In genomic region chr1:182910143-182910542, GRCh38 we compare ENCODE assay signal across 25 cellular contexts. TPM values are rescaled to one million over a fixed set of nuclear protein-coding genes. Genes with fewer than 3 reads are reported as not detected.
A peak's percentile ranks its signal among the peaks of the same experiment; 100 is the strongest.
DNase-seq lines count a peak whose midpoint lies in the region; ATAC-seq and TF ChIP-seq lines count a peak whose summit lies in the region.
"Had no signal": no experiment of that assay in that cellular context is flagged by ENCODE, and none has a peak within 500 bp of the region (broad histone marks: within the 10 kb centered on the region; RNA-seq: fewer than 3 reads in every experiment).

No MANE protein-coding gene starts in this region.

- no peak overlapping the region for H2AK5ac ChIP-seq in trophoblast cell (ENCODE audit: low read length)

- H4K91ac ChIP-seq in trophoblast cell (ENCODE audit: low read depth, low read length): no peak overlapping the region

- H2BK120ac ChIP-seq in trophoblast cell (ENCODE audit: insufficient read depth, low read length, poor library complexity): no peak overlapping the region

- peak; percentile 37 for DNase-seq in NCI-H82 (lab: John Stamatoyannopoulos, UW)
- no peak for DNase-seq in NCI-H82 treated with DMSO at 0.1 percent for 48 hours (lab: John Stamatoyannopoulos, UW; ENCODE audit: unreplicated experiment)
- DNase-seq in NCI-H1105 treated with DMSO at 0.1 percent for 48 hours (lab: John Stamatoyannopoulos, UW): peak; percentile 54
- peak; percentile 4 to 41 for DNase-seq in trophoblast cell
- DNase-seq in natural killer cell treated with Interleukin-12 subunit alpha and Interleukin-12 subunit beta and Interleukin-15 and Interleukin-18, amount 100 ng/mL, for 72 hours (ENCODE audit: low spot score): no peak
- DNase-seq in effector memory CD4-positive, alpha-beta T cell: no peak
- DNase-seq in NCI-H345 (lab: John Stamatoyannopoulos, UW): no peak
- DNase-seq: activated CD4-positive, alpha-beta T cell treated with anti-CD3 and anti-CD28 coated beads, Interleukin-2, amount 50 U/mL, for 4 hours; activated CD8-positive, alpha-beta memory T cell treated with anti-CD3 and anti-CD28 coated beads, Interleukin-2, amount 50 U/mL, for 48 hours; activated effector memory CD4-positive, alpha-beta T cell treated with anti-CD3 and anti-CD28 coated beads, Interleukin-2, amount 50 U/mL, for 16 hours; activated naive CD8-positive, alpha-beta T cell treated with anti-CD3 and anti-CD28 coated beads, Interleukin-2, amount 50 U/mL, for 24 hours; CD4-positive, CD25-positive, alpha-beta regulatory T cell; mucosa of descending colon; NCI-H1694; stimulated activated CD4-positive, alpha-beta T cell treated with anti-CD3 and anti-CD28 coated beads, Interleukin-1b, Interleukin-23, amount 100 ng/mL, for 48 hours; stimulated activated naive CD4-positive, alpha-beta T cell; WERI-Rb-1 had no signal

- no peak overlapping the region for H3K4me3 ChIP-seq in trophoblast cell (ENCODE audit: low read depth, low read length)
- no peak overlapping the region for H3K4me3 ChIP-seq in effector memory CD4-positive, alpha-beta T cell (ENCODE audit: insufficient read depth, low read depth, low read length, poor library complexity, severe bottlenecking)
- H3K4me3 ChIP-seq: coronary artery, mucosa of descending colon, neural progenitor cell, prostate gland had no signal

- no peak overlapping the region for H3K27ac Mint-ChIP-seq in natural killer cell treated with Interleukin-12 subunit alpha and Interleukin-12 subunit beta and Interleukin-15 and Interleukin-18, amount 100 ng/mL, for 72 hours
- H3K27ac Mint-ChIP-seq: activated naive CD8-positive, alpha-beta T cell treated with anti-CD3 and anti-CD28 coated beads, Interleukin-2, amount 50 U/mL, for 24 hours; brain; CD4-positive, CD25-positive, alpha-beta regulatory T cell; neural progenitor cell had no signal

- no peak overlapping the region for H3K23ac ChIP-seq in trophoblast cell (ENCODE audit: low read length)

- no peaks in the 10 kb centered on the region for H3K4me1 ChIP-seq in trophoblast cell (ENCODE audit: control insufficient read depth in 1 of 2, insufficient read depth in 2 of 2, low read length in 2 of 2)
- H3K4me1 ChIP-seq in effector memory CD4-positive, alpha-beta T cell (ENCODE audit: control insufficient read depth, insufficient read depth, low read length, poor library complexity, severe bottlenecking): no peaks in the 10 kb centered on the region
- H3K4me1 ChIP-seq: neural progenitor cell, prostate gland had no signal

- H3K27ac ChIP-seq in VCaP: peak overlapping the region; percentile 32
- no peak overlapping the region for H3K27ac ChIP-seq in trophoblast cell (ENCODE audit: low read depth, low read length)
- no peak overlapping the region for H3K27ac ChIP-seq in effector memory CD4-positive, alpha-beta T cell (ENCODE audit: insufficient read depth, low read length, poor library complexity, severe bottlenecking)
- H3K27ac ChIP-seq: coronary artery, neural progenitor cell, prostate gland, WERI-Rb-1 had no signal

- H3K27me3 Mint-ChIP-seq in natural killer cell treated with Interleukin-12 subunit alpha and Interleukin-12 subunit beta and Interleukin-15 and Interleukin-18, amount 100 ng/mL, for 72 hours: peaks cover 9 to 18% of the 10 kb centered on the region in 2 donors

- no peaks in the 10 kb centered on the region for H3K36me3 Mint-ChIP-seq in natural killer cell treated with Interleukin-12 subunit alpha and Interleukin-12 subunit beta and Interleukin-15 and Interleukin-18, amount 100 ng/mL, for 72 hours
- H3K36me3 Mint-ChIP-seq: brain; CD4-positive, CD25-positive, alpha-beta regulatory T cell; neural progenitor cell had no signal

- H3K79me2 ChIP-seq in trophoblast cell (ENCODE audit: control insufficient read depth, insufficient read depth, low read length, poor library complexity): no peaks in the 10 kb centered on the region

- no peak overlapping the region for H4K8ac ChIP-seq in trophoblast cell (ENCODE audit: low read depth, low read length)

- no peaks in the 10 kb centered on the region for H3K79me1 ChIP-seq in trophoblast cell (ENCODE audit: low read length)

- no peak for TF ChIP-seq CTCF in VCaP (conservative IDR thresholded peaks at IDR 0.05)

- no peaks in the 10 kb centered on the region for H3K36me3 ChIP-seq in trophoblast cell (ENCODE audit: control insufficient read depth in 1 of 2, insufficient read depth in 2 of 2, low read length in 2 of 2)
- H3K36me3 ChIP-seq in effector memory CD4-positive, alpha-beta T cell (ENCODE audit: control insufficient read depth, insufficient read depth, low read length): no peaks in the 10 kb centered on the region
- H3K36me3 ChIP-seq: neural progenitor cell, prostate gland, WERI-Rb-1 had no signal

- H2BK12ac ChIP-seq in trophoblast cell (ENCODE audit: low read length): no peak overlapping the region

- no peaks in the 10 kb centered on the region for H3K9me3 ChIP-seq in trophoblast cell (ENCODE audit: insufficient read depth, low read depth, low read length)
- no peaks in the 10 kb centered on the region for H3K9me3 ChIP-seq in effector memory CD4-positive, alpha-beta T cell (ENCODE audit: control insufficient read depth, low read length)
- H3K9me3 ChIP-seq: mucosa of descending colon, prostate gland had no signal

- no peak overlapping the region for H3K18ac ChIP-seq in trophoblast cell (ENCODE audit: low read length)

- no peak overlapping the region for H3K14ac ChIP-seq in trophoblast cell (ENCODE audit: low read length)

- H4K12ac ChIP-seq in trophoblast cell (ENCODE audit: low read depth, low read length): no peak overlapping the region

- no CpG with 5 or more reads among the region's 1 CpG for WGBS in trophoblast cell (ENCODE audit: extremely low coverage, insufficient coverage, insufficient read length)

- H3K27me3 ChIP-seq in trophoblast cell (ENCODE audit: insufficient read depth, low read length): no peaks in the 10 kb centered on the region
- no peaks in the 10 kb centered on the region for H3K27me3 ChIP-seq in effector memory CD4-positive, alpha-beta T cell (replicated peaks; ENCODE audit: control insufficient read depth, insufficient read depth, low read length, poor library complexity, severe bottlenecking)
- H3K27me3 ChIP-seq: neural progenitor cell had no signal

- H3K4me2 ChIP-seq in trophoblast cell (ENCODE audit: low read length): no peak overlapping the region
- H3K4me2 ChIP-seq: neural progenitor cell had no signal

- H3K4me3 Mint-ChIP-seq in natural killer cell treated with Interleukin-12 subunit alpha and Interleukin-12 subunit beta and Interleukin-15 and Interleukin-18, amount 100 ng/mL, for 72 hours: no peak overlapping the region
- H3K4me3 Mint-ChIP-seq: activated naive CD8-positive, alpha-beta T cell treated with anti-CD3 and anti-CD28 coated beads, Interleukin-2, amount 50 U/mL, for 24 hours; brain; CD4-positive, CD25-positive, alpha-beta regulatory T cell; neural progenitor cell had no signal

- H3K9ac ChIP-seq in trophoblast cell (ENCODE audit: low read length): no peak overlapping the region
- H3K9ac ChIP-seq: neural progenitor cell had no signal

- H2AFZ ChIP-seq in trophoblast cell (ENCODE audit: insufficient read depth, low read length, poor library complexity): no peak overlapping the region
- H2AFZ ChIP-seq: neural progenitor cell had no signal

- H3K4me1 Mint-ChIP-seq in natural killer cell treated with Interleukin-12 subunit alpha and Interleukin-12 subunit beta and Interleukin-15 and Interleukin-18, amount 100 ng/mL, for 72 hours (ENCODE audit: low read depth in 2 of 2): no peaks in the 10 kb centered on the region
- H3K4me1 Mint-ChIP-seq: activated naive CD8-positive, alpha-beta T cell treated with anti-CD3 and anti-CD28 coated beads, Interleukin-2, amount 50 U/mL, for 24 hours; brain; CD4-positive, CD25-positive, alpha-beta regulatory T cell; neural progenitor cell had no signal

- no peak overlapping the region for H3K4ac ChIP-seq in trophoblast cell (ENCODE audit: low read depth, low read length)

- ATAC-seq in natural killer cell treated with Interleukin-12 subunit alpha and Interleukin-12 subunit beta and Interleukin-15 and Interleukin-18, amount 100 ng/mL, for 72 hours: no peak
- ATAC-seq: activated naive CD8-positive, alpha-beta T cell treated with anti-CD3 and anti-CD28 coated beads, Interleukin-2, amount 50 U/mL, for 24 hours; mucosa of descending colon had no signal

- H2BK5ac ChIP-seq in trophoblast cell (ENCODE audit: low read depth, low read length, poor library complexity): no peak overlapping the region

- H3K9me3 Mint-ChIP-seq in natural killer cell treated with Interleukin-12 subunit alpha and Interleukin-12 subunit beta and Interleukin-15 and Interleukin-18, amount 100 ng/mL, for 72 hours: no peaks in the 10 kb centered on the region

RNA-seq across cellular contexts. Expression of gene SHCBP1L, which starts 42.8 kb away (rescaled TPM):
- polyA plus RNA-seq in trophoblast cell (2013): not detected in 2 replicates
- total RNA-seq in natural killer cell treated with Interleukin-12 subunit alpha and Interleukin-12 subunit beta and Interleukin-15 and Interleukin-18, amount 100 ng/mL, for 72 hours: not detected
- total RNA-seq: CD4-positive, CD25-positive, alpha-beta regulatory T cell; MCF 10A; mucosa of descending colon; T-helper 2 cell treated with Interferon-gamma antibody and Interleukin-4, amounts not matched to agents 100 ng/mL and 5 ng/mL, for 36 hours had no signal
- polyA plus RNA-seq: CD4-positive, CD25-positive, alpha-beta regulatory T cell; thymus had no signal

Comparison
In these comparisons a context has a peak if more than half of its experiments do, and no peak if none do; other contexts are left out.
1. DNase-seq: peak in NCI-H82 (single experiment), NCI-H1105 treated with DMSO at 0.1 percent for 48 hours (single experiment) and trophoblast cell (2 of 2); none in NCI-H82 treated with DMSO at 0.1 percent for 48 hours (single experiment), natural killer cell treated with Interleukin-12 subunit alpha and Interleukin-12 subunit beta and Interleukin-15 and Interleukin-18, amount 100 ng/mL, for 72 hours (single experiment), effector memory CD4-positive, alpha-beta T cell (0 of 3) and NCI-H345 (single experiment).